Comparison of ENCODE assay signal across 2 cellular contexts in the genomic region with DNA sequence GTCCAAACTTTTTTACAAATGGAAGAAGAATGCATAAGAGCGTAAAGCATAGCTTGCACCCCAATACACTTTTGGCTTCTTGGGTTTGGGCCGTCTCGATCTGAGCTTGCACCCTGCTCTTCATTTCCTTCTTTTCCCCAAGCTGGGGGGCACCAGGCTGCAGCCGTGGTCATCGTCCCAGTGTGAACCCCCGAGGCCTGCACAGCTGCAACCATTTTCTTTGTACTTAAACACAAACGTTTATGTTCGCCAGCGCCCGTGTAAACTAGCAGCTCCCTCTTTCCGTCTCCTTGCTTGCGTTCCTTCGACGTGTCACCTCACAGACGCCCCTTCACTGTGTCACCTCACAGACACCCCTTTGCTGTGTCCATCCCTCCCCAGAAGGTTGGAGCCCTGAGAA.
TF ChIP-seq lines count a peak whose summit lies in the region.

No MANE protein-coding gene starts in this region.

TF ChIP-seq in SK-N-SH, 30 proteins besides CTCF, POLR2A, EP300 and RAD21 (continued from another document):
- TF ChIP-seq, protein P1, sequence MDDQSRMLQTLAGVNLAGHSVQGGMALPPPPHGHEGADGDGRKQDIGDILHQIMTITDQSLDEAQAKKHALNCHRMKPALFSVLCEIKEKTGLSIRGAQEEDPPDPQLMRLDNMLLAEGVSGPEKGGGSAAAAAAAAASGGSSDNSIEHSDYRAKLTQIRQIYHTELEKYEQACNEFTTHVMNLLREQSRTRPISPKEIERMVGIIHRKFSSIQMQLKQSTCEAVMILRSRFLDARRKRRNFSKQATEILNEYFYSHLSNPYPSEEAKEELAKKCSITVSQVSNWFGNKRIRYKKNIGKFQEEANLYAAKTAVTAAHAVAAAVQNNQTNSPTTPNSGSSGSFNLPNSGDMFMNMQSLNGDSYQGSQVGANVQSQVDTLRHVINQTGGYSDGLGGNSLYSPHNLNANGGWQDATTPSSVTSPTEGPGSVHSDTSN (IDR thresholded peaks at IDR 0.05), result no peak
- TF ChIP-seq, protein P2, sequence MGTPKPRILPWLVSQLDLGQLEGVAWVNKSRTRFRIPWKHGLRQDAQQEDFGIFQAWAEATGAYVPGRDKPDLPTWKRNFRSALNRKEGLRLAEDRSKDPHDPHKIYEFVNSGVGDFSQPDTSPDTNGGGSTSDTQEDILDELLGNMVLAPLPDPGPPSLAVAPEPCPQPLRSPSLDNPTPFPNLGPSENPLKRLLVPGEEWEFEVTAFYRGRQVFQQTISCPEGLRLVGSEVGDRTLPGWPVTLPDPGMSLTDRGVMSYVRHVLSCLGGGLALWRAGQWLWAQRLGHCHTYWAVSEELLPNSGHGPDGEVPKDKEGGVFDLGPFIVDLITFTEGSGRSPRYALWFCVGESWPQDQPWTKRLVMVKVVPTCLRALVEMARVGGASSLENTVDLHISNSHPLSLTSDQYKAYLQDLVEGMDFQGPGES (IDR thresholded peaks at IDR 0.05; ENCODE audit: low read depth, low read length), result no peak
- TF ChIP-seq TAF1 (IDR thresholded peaks at IDR 0.05; ENCODE audit: borderline replicate concordance, low read depth, low read length) (no peak), POLR2AphosphoS5 (IDR thresholded peaks at IDR 0.05; ENCODE audit: low read depth, low read length) (no peak), YY1 (IDR thresholded peaks at IDR 0.05; ENCODE audit: low read depth) (no peak), SMC3 (IDR thresholded peaks at IDR 0.05; ENCODE audit: low read depth, low read length) (no peak), CHD2 (IDR thresholded peaks at IDR 0.05; ENCODE audit: low read length, partially characterized antibody) (no peak)

TF ChIP-seq in SK-N-SH treated with all-trans-retinoic acid at 6 μM for 48 hours, 23 proteins besides CTCF, POLR2A, EP300 and RAD21 (continued from another document):
- TF ChIP-seq, protein P3, sequence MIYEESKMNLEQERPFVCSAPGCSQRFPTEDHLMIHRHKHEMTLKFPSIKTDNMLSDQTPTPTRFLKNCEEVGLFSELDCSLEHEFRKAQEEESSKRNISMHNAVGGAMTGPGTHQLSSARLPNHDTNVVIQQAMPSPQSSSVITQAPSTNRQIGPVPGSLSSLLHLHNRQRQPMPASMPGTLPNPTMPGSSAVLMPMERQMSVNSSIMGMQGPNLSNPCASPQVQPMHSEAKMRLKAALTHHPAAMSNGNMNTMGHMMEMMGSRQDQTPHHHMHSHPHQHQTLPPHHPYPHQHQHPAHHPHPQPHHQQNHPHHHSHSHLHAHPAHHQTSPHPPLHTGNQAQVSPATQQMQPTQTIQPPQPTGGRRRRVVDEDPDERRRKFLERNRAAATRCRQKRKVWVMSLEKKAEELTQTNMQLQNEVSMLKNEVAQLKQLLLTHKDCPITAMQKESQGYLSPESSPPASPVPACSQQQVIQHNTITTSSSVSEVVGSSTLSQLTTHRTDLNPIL (CRISPR knock-in tag; IDR thresholded peaks at IDR 0.05; ENCODE audit: low read depth), result no peak
